9 cellular contexts compared by ENCODE assay signal in the genomic region with DNA sequence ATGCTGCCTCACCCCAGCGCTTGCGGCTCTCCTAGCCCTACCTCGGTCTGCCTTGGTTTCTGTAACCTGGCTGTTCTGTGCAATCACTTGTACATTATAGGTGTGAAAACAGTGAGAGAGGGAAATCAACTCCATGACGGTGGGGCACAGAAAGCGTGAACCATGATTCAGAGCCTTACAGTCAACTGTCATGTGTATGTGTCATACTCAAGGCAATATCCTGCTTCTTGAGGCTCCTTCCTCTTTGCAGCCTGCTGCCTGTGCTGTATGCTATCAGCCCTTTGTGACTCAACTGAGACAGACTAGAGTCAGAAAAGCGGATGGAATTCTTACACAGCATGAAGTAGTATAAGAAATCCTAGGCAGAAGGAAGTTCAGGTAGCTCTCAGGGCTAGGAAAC. TPM values are rescaled to one million over a fixed set of nuclear protein-coding genes. Genes with fewer than 3 reads are reported as not detected.
DNase-seq lines count a peak whose midpoint lies in the region; ATAC-seq, FAIRE-seq and TF ChIP-seq lines count a peak whose summit lies in the region.
"Had no signal": no experiment of that assay in that cellular context is flagged by ENCODE, and none has a peak within 500 bp of the region (broad histone marks: within the 10 kb centered on the region; RNA-seq: fewer than 3 reads in every experiment).

No MANE protein-coding gene starts in this region.

- in situ Hi-C loops in G401 (cut with HindIII; ENCODE audit: low sequenced_read_pairs), result no loop called here

- no peak overlapping the region for H3K9ac ChIP-seq in astrocyte (ENCODE audit: low read length)

- no peaks in the 10 kb centered on the region for H4K20me1 ChIP-seq in astrocyte (ENCODE audit: insufficient read depth, low read length)

- H3K27me3 ChIP-seq in astrocyte (ENCODE audit: insufficient read depth, low read length), result peaks cover 13% of the 10 kb centered on the region

- H3K27ac Mint-ChIP-seq in astrocyte (ENCODE audit: unreplicated experiment), result peak overlapping the region; percentile 3

- peaks cover 9% of the 10 kb centered on the region for H3K79me2 ChIP-seq in astrocyte (ENCODE audit: insufficient read depth, low read length)

- DNase-seq in G401 (ENCODE audit: low spot score) (peak; percentile 62), SIG-M5 (lab: John Stamatoyannopoulos, UW) (peak; percentile 86), astrocyte (ENCODE audit: low read depth) (peak; percentile 84), renal cortical epithelial cell (ENCODE audit: low read depth) (peak; percentile 83), NCI-H82 (lab: John Stamatoyannopoulos, UW) (no peak), epidermal melanocyte (ENCODE audit: insufficient read length, low spot score) (no peak), NCI-H526 treated with DMSO at 0.1 percent for 48 hours (lab: John Stamatoyannopoulos, UW) (no peak)

- TF ChIP-seq CTCF in astrocyte (IDR thresholded peaks at IDR 0.05; ENCODE audit: insufficient read depth, low read depth, low read length), result no peak

- peak overlapping the region; percentile 2 for H3K4me3 ChIP-seq in astrocyte (ENCODE audit: insufficient read depth, low read depth, low read length)

- peaks cover 21% of the 10 kb centered on the region for H3K27me3 Mint-ChIP-seq in astrocyte (ENCODE audit: low read depth, unreplicated experiment)

- H2AFZ ChIP-seq in astrocyte (ENCODE audit: low read depth, low read length), result no peak overlapping the region

- peaks cover 9% of the 10 kb centered on the region for H3K4me1 Mint-ChIP-seq in astrocyte (ENCODE audit: low read depth, unreplicated experiment)

- H3K4me2 ChIP-seq in astrocyte (ENCODE audit: low read length), result peak overlapping the region; percentile 83

- H3K27ac ChIP-seq in astrocyte (ENCODE audit: low read depth, low read length), result peak overlapping the region; percentile 29

- H3K36me3 Mint-ChIP-seq in astrocyte (ENCODE audit: low read depth, unreplicated experiment), result peaks cover 2% of the 10 kb centered on the region

- ATAC-seq in GM19397 (IDR thresholded peaks at IDR 0.05; ENCODE audit: unreplicated experiment), result no peak

- no peaks in the 10 kb centered on the region for H3K9me3 ChIP-seq in astrocyte (ENCODE audit: insufficient read depth, low read depth, low read length)

- peak; percentile 87 for FAIRE-seq in astrocyte (lab: Jason Lieb, UNC)

- peak overlapping the region; percentile 21 for H3K4me3 Mint-ChIP-seq in astrocyte (ENCODE audit: unreplicated experiment)

- H3K36me3 ChIP-seq in astrocyte (ENCODE audit: insufficient read depth, low read length), result no peaks in the 10 kb centered on the region

- peaks cover 24% of the 10 kb centered on the region for H3K4me1 ChIP-seq in astrocyte (ENCODE audit: insufficient read depth, low read length)

- no peaks in the 10 kb centered on the region for H3K9me3 Mint-ChIP-seq in astrocyte (ENCODE audit: unreplicated experiment)

RNA-seq across cellular contexts. Expression of gene NRIP3, which starts 2.1 kb away (rescaled TPM):
- total RNA-seq in G401 (2014; rRNA removed; shearing (Covaris generic)), result 1.1 and 2.5 TPM in 2 replicates
- 9.8 and 11.6 TPM in 2 replicates for total RNA-seq in astrocyte
- total RNA-seq in renal cortical epithelial cell, result 2.7 and 16.8 TPM in 2 replicates

RNA-seq across cellular contexts. Expression of gene TMEM9B, which starts 37.5 kb away (rescaled TPM):
- total RNA-seq in G401 (2014; rRNA removed; shearing (Covaris generic)), result 23.6 and 30.2 TPM in 2 replicates
- total RNA-seq in astrocyte (38.2 and 40.3 TPM in 2 replicates), renal cortical epithelial cell (38.7 and 52.4 TPM in 2 replicates)

RNA-seq across cellular contexts. Expression of gene ASCL3, which starts 58.9 kb away (rescaled TPM):
- total RNA-seq in G401 (2014; rRNA removed; shearing (Covaris generic)), result not detected in 2 replicates
- total RNA-seq in astrocyte, result not detected in 2 replicates
- total RNA-seq in renal cortical epithelial cell, result not detected in 2 replicates
- total RNA-seq: liver had no signal

Comparison
In these comparisons a context has a peak if more than half of its experiments do, and no peak if none do; other contexts are left out.
1. DNase-seq: peak in G401 (single experiment), SIG-M5 (single experiment), astrocyte (single experiment) and renal cortical epithelial cell (single experiment); none in NCI-H82 (single experiment), epidermal melanocyte (single experiment) and NCI-H526 treated with DMSO at 0.1 percent for 48 hours (single experiment).